25 cellular contexts compared by ENCODE assay signal in the genomic region with DNA sequence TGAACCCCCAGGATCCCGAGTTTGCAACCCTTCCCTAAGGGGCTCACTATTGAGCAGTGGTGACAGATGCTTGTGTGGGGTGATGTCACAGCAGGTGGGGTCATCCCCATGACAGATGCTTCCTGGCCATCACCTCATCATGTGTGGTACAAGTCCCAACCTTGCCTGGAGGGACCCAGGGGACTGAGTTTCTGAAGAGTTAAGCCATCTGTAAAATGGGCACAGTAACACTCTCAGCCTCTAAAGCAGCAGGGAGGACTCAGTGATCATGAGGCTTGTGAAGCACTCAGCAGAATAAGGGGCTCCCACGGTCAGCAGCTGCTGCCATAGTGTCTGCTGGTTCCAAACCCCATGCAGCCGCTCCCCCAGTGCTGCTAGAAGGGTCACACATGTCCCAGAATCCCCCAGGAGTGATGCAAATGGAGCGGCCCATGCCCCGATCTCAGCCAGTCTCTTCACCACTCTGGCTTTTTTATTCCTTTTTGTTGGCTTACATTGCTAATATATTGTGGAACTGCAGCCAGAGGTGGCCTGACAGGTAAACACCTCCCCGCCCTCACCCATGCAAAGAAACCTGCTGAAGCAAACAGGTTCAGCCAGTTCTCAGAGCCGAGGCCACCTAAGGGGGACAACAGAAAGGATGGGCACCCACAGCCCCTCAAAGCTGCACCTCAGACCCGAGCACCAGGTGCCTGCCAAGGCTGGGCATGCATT.
DNase-seq lines count a peak whose midpoint lies in the region; ATAC-seq and TF ChIP-seq lines count a peak whose summit lies in the region.
"Had no signal": no experiment of that assay in that cellular context is flagged by ENCODE, and none has a peak within 500 bp of the region (broad histone marks: within the 10 kb centered on the region; RNA-seq: fewer than 3 reads in every experiment).

No MANE protein-coding gene starts in this region.

- POLR2A ChIA-PET in activated CD4-positive, alpha-beta T cell treated with anti-CD3 and anti-CD28 coated beads, Interleukin-2, amount 10 ng/mL, durations not matched to agents 7 days and 5 days (lab: Charles Lee) = no interaction called here

- CTCF ChIA-PET in activated CD4-positive, alpha-beta T cell treated with anti-CD3 and anti-CD28 coated beads, Interleukin-2, amount 10 ng/mL, durations not matched to agents 7 days and 5 days (lab: Charles Lee) = interaction anchor here (0.5 kb wide), 1 partner anchor 19 kb away, joined by 3 read pairs; no protein-coding TSS in a partner anchor

- no peaks in the 10 kb centered on the region for H3K27me3 Mint-ChIP-seq in activated CD4-positive, alpha-beta T cell treated with anti-CD3 and anti-CD28 coated beads, Interleukin-2, amount 10 ng/mL, durations not matched to agents 7 days and 5 days
- H3K27me3 Mint-ChIP-seq: activated B cell treated with CpG ODN at 0.5 μM for 24 hours; activated CD4-positive, alpha-beta memory T cell treated with anti-CD3 and anti-CD28 coated beads for 36 hours had no signal

- H3K4me1 Mint-ChIP-seq in activated CD4-positive, alpha-beta T cell treated with anti-CD3 and anti-CD28 coated beads, Interleukin-2, amount 10 ng/mL, durations not matched to agents 7 days and 5 days = peaks cover 35% of the 10 kb centered on the region

- TF ChIP-seq POLR2A in body of pancreas (IDR thresholded peaks at IDR 0.05) = no peak

- H3K36me3 ChIP-seq in body of pancreas (replicated peaks in 1 of 2; ENCODE audit: insufficient read depth in 1 of 2, low read depth in 2 of 2) = no peaks in the 10 kb centered on the region
- no peaks in the 10 kb centered on the region for H3K36me3 ChIP-seq in mucosa of stomach (ENCODE audit: control insufficient read depth, insufficient read depth, low read length)
- H3K36me3 ChIP-seq in aorta (ENCODE audit: control insufficient read depth in 1 of 2, insufficient read depth in 2 of 2, low read length in 1 of 2) = no peaks in the 10 kb centered on the region
- H3K36me3 ChIP-seq: breast epithelium, HAP-1, MG63, thyroid gland had no signal

- intact Hi-C loops in body of pancreas (cut with DNase I) (no loop called here), aorta (cut with DNase I) (no loop called here)

- H3K9me3 ChIP-seq in body of pancreas (peaks cover 0 to 8% (median 0%) of the 10 kb centered on the region in 3 donors), mucosa of stomach (ENCODE audit: control insufficient read depth, low read length) (peaks cover 4% of the 10 kb centered on the region), aorta (ENCODE audit: control insufficient read depth, low read length) (peaks cover 2% of the 10 kb centered on the region)
- H3K9me3 ChIP-seq: thyroid gland had no signal

- H3K27ac ChIP-seq in body of pancreas (no peak overlapping the region), aorta (ENCODE audit: low read depth in 1 of 2, low read length in 2 of 2) (no peak overlapping the region)
- H3K27ac ChIP-seq: breast epithelium, SK-N-MC, thyroid gland had no signal

- WGBS in body of pancreas, 2 donors = 62 to 63% methylated on average over 7 to 8 of the region's 8 CpGs
- 95 to 97% methylated on average over 8 of the region's 8 CpGs for WGBS in aorta, 2 donors

- peaks cover 54% of the 10 kb centered on the region for H3K9me3 Mint-ChIP-seq in activated CD4-positive, alpha-beta T cell treated with anti-CD3 and anti-CD28 coated beads, Interleukin-2, amount 10 ng/mL, durations not matched to agents 7 days and 5 days

- peak overlapping the region; percentile 25 for H3K27ac Mint-ChIP-seq in activated CD4-positive, alpha-beta T cell treated with anti-CD3 and anti-CD28 coated beads, Interleukin-2, amount 10 ng/mL, durations not matched to agents 7 days and 5 days
- H3K27ac Mint-ChIP-seq: activated B cell treated with CpG ODN at 0.5 μM for 24 hours; activated CD4-positive, alpha-beta memory T cell treated with anti-CD3 and anti-CD28 coated beads for 36 hours had no signal

- H3K4me3 Mint-ChIP-seq in activated CD4-positive, alpha-beta T cell treated with anti-CD3 and anti-CD28 coated beads, Interleukin-2, amount 10 ng/mL, durations not matched to agents 7 days and 5 days = no peak overlapping the region
- H3K4me3 Mint-ChIP-seq: activated B cell treated with CpG ODN at 0.5 μM for 24 hours; activated CD4-positive, alpha-beta memory T cell treated with anti-CD3 and anti-CD28 coated beads for 36 hours had no signal

- peaks cover 68% of the 10 kb centered on the region for H3K36me3 Mint-ChIP-seq in activated CD4-positive, alpha-beta T cell treated with anti-CD3 and anti-CD28 coated beads, Interleukin-2, amount 10 ng/mL, durations not matched to agents 7 days and 5 days (ENCODE audit: low read depth)

- H3K27me3 ChIP-seq in body of pancreas (no peaks in the 10 kb centered on the region), mucosa of stomach (ENCODE audit: control insufficient read depth, insufficient read depth, low read length) (no peaks in the 10 kb centered on the region), aorta (ENCODE audit: control insufficient read depth in 1 of 2, insufficient read depth in 2 of 2, low read length in 1 of 2) (no peaks in the 10 kb centered on the region)
- H3K27me3 ChIP-seq: breast epithelium, MG63, thyroid gland had no signal

- no peak for TF ChIP-seq CTCF in body of pancreas (IDR thresholded peaks at IDR 0.05)

- H3K9ac ChIP-seq in mucosa of stomach (ENCODE audit: low read length) = peak overlapping the region; percentile 26

- no peak for DNase-seq in activated CD4-positive, alpha-beta T cell treated with anti-CD3 and anti-CD28 coated beads, Interleukin-2, amount 10 ng/mL, durations not matched to agents 7 days and 5 days
- no peak for DNase-seq in activated CD4-positive, alpha-beta T cell treated with anti-CD3 and anti-CD28 coated beads for 48 hours
- DNase-seq in body of pancreas (peak in 3 of 4 donors; percentile 38 to 63 (median 54)), aorta (peak; percentile 26 to 35), NCI-H524 (lab: John Stamatoyannopoulos, UW) (no peak)
- DNase-seq: activated B cell treated with CpG ODN at 0.5 μM for 24 hours; activated CD4-positive, alpha-beta memory T cell treated with anti-CD3 and anti-CD28 coated beads for 36 hours; activated gamma-delta T cell treated with Interleukin-2 at 50 U/mL for 16 hours; activated T-cell treated with anti-CD3 and anti-CD28 coated beads for 4 hours; cortex of kidney; MG63; midbrain; NCI-H1417 treated with DMSO at 0.1 percent for 48 hours; NCI-H2107; stimulated activated CD4-positive, alpha-beta T cell treated with anti-CD3 and anti-CD28 coated beads, Interleukin-2, amount 100 ng/mL, for 48 hours; stimulated activated naive CD8-positive, alpha-beta T cell treated with anti-CD3 and anti-CD28 coated beads, Interleukin-15, Interleukin-2, amounts not matched to agents 100 U/mL and 50 U/mL, for 24 hours; thyroid gland had no signal

- H3K4me1 ChIP-seq in body of pancreas (peaks cover 8% of the 10 kb centered on the region), mucosa of stomach (ENCODE audit: control insufficient read depth, insufficient read depth, low read length) (peaks cover 29% of the 10 kb centered on the region), aorta (ENCODE audit: control insufficient read depth in 1 of 2, insufficient read depth in 2 of 2, low read length in 2 of 2) (no peaks in the 10 kb centered on the region)
- H3K4me1 ChIP-seq: breast epithelium, HAP-1, thyroid gland had no signal

- ATAC-seq in body of pancreas (peak; percentile 48), aorta (ENCODE audit: low FRiP score) (no peak), GM21528 (IDR thresholded peaks at IDR 0.05; ENCODE audit: low FRiP score, unreplicated experiment) (no peak), HG03342 (IDR thresholded peaks at IDR 0.05; ENCODE audit: unreplicated experiment) (no peak)
- ATAC-seq: left lobe of liver; stimulated activated naive CD8-positive, alpha-beta T cell treated with anti-CD3 and anti-CD28 coated beads, Interleukin-15, Interleukin-2, amounts not matched to agents 100 U/mL and 50 U/mL, for 24 hours had no signal

- H3K4me3 ChIP-seq in body of pancreas (no peak overlapping the region), mucosa of stomach (ENCODE audit: low read length) (no peak overlapping the region), aorta (ENCODE audit: low read length in 2 of 2) (no peak overlapping the region)
- H3K4me3 ChIP-seq: breast epithelium, HAP-1, MG63, SK-N-MC, skin epidermis, thyroid gland had no signal

Comparison
In these comparisons a context has a peak if more than half of its experiments do, and no peak if none do; other contexts are left out.
1. DNase-seq: peak in body of pancreas (3 of 4) and aorta (2 of 2); none in activated CD4-positive, alpha-beta T cell treated with anti-CD3 and anti-CD28 coated beads, Interleukin-2, amount 10 ng/mL, durations not matched to agents 7 days and 5 days (single experiment), activated CD4-positive, alpha-beta T cell treated with anti-CD3 and anti-CD28 coated beads for 48 hours (single experiment) and NCI-H524 (0 of 2).